ENCODE assay signal across 8 cellular contexts in the genomic region with DNA sequence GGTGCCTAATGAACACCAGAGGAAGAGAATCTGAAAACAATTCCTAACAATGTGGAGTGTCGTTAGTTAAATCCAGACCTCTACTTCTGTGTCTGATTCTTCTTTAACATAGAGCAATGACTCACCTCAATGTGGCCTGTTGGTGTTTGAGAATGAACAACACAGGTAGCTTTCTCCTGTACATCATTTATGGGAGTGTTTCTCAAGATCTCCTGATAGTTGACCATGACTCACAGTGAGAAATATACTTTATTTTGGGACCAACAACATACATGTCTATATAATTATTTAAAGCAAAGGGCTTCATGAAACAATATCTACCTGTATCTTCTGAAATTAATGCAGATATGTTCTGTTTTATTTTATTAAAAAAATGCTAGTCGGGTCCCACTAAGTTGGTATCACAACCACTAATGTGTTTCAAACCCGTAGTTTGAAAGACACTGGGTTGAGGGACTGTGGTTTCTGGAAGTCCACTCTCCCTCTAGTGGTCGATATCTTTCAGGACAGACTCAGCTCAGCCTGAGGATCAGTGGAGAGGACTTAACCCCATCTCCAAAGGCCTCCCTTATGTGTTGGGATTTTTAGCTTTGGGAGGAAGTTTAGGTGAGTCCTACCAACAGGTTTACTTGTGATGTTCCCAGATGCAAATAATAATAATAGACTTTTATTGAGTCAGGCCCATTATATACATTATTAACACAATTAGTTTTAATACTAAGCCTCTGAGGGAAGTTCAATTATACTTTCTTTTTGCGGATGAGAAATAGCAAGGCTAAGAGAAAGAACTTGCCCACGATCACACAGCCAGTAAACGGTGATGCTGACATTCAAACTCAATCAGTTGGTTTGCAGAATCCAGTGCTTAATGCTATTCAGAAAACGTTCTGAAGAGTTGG.
DNase-seq lines count a peak whose midpoint lies in the region; ATAC-seq, FAIRE-seq and TF ChIP-seq lines count a peak whose summit lies in the region.

No MANE protein-coding gene starts in this region.

- H3K79me2 ChIP-seq in keratinocyte (ENCODE audit: control insufficient read depth, insufficient read depth, low read length): no peaks in the 10 kb centered on the region

- ATAC-seq in GM18511 (IDR thresholded peaks at IDR 0.05; ENCODE audit: unreplicated experiment): peak; percentile 79
- ATAC-seq in HG03095 (IDR thresholded peaks at IDR 0.05; ENCODE audit: unreplicated experiment): peak; percentile 89

- H3K27ac ChIP-seq in keratinocyte (ENCODE audit: control insufficient read depth, insufficient read depth, low read length) (peak overlapping the region; percentile 7), stomach (peak overlapping the region; percentile 68 to 96 (median 93))

- H3K9ac ChIP-seq in keratinocyte (ENCODE audit: control insufficient read depth, extremely low read depth, insufficient read depth, low read length): no peak overlapping the region

- H3K4me1 ChIP-seq in keratinocyte (ENCODE audit: control insufficient read depth, extremely low read depth, insufficient read depth, low read length): peaks cover 24% of the 10 kb centered on the region
- peaks cover 32 to 80% (median 56%) of the 10 kb centered on the region in 4 donors for H3K4me1 ChIP-seq in stomach

- WGBS in stomach, 5 donors: 45 to 59% (median 49%) methylated on average over 8 of the region's 8 CpGs

- H2AFZ ChIP-seq in keratinocyte (ENCODE audit: control insufficient read depth, low read length): no peak overlapping the region

- H3K9me1 ChIP-seq in keratinocyte (ENCODE audit: control insufficient read depth, extremely low read depth, insufficient read depth, low read length): no peaks in the 10 kb centered on the region

- no peaks in the 10 kb centered on the region for H3K9me3 ChIP-seq in keratinocyte (ENCODE audit: control insufficient read depth, low read depth, low read length)
- no peaks in the 10 kb centered on the region for H3K9me3 ChIP-seq in stomach

- dilution Hi-C loops in keratinocyte (cut with MboI; ENCODE audit: extremely low pct_ligation_motif_present, low sequenced_read_pairs): no loop called here

- no peak for TF ChIP-seq POLR2A in stomach (IDR thresholded peaks at IDR 0.05)

- TF ChIP-seq EP300 in stomach (IDR thresholded peaks at IDR 0.05): no peak

- no peaks in the 10 kb centered on the region for H4K20me1 ChIP-seq in keratinocyte (ENCODE audit: control insufficient read depth, extremely low read depth, insufficient read depth, low read length)

- peak; percentile 7 for DNase-seq in COLO668 (lab: John Stamatoyannopoulos, UW; ENCODE audit: unreplicated experiment)
- DNase-seq in NCI-H82 treated with DMSO at 0.1 percent for 48 hours (lab: John Stamatoyannopoulos, UW; ENCODE audit: unreplicated experiment): peak; percentile 28
- peak; percentile 28 for DNase-seq in central memory CD4-positive, alpha-beta T cell
- DNase-seq in keratinocyte (ENCODE audit: low read depth, low spot score): no peak
- DNase-seq in stomach: peak; percentile 46
- DNase-seq in NK-92 treated with Interleukin-12 subunit alpha and Interleukin-12 subunit beta, amount 100 ng/mL, for 24 hours (lab: John Stamatoyannopoulos, UW): no peak

- H3K4me2 ChIP-seq in keratinocyte (ENCODE audit: control insufficient read depth, extremely low read depth, insufficient read depth, low read depth, low read length): no peak overlapping the region

- TF ChIP-seq CTCF in keratinocyte (optimal IDR thresholded peaks at IDR 0.05 in 1 of 3, IDR thresholded peaks at IDR 0.05 in 1 of 3, conservative IDR thresholded peaks at IDR 0.05 in 1 of 3; ENCODE audit: extremely low read depth in 1 of 3, insufficient read depth in 2 of 3, low read length in 3 of 3) (peak; percentile 55 to 67 (median 65)), stomach (IDR thresholded peaks at IDR 0.05) (peak in 5 of 7 experiments; percentile 68 to 89 (median 76))

- H3K27me3 ChIP-seq in keratinocyte (ENCODE audit: control insufficient read depth, extremely low read depth, insufficient read depth, low read length): no peaks in the 10 kb centered on the region
- no peaks in the 10 kb centered on the region for H3K27me3 ChIP-seq in stomach

- H3K36me3 ChIP-seq in keratinocyte (ENCODE audit: control insufficient read depth in 2 of 2, extremely low read depth in 1 of 2, insufficient read depth in 2 of 2, low read length in 2 of 2) (no peaks in the 10 kb centered on the region), stomach (no peaks in the 10 kb centered on the region)

- no peak overlapping the region for H3K4me3 ChIP-seq in keratinocyte (ENCODE audit: control insufficient read depth in 2 of 3, extremely low read depth in 1 of 3, insufficient read depth in 2 of 3, low read depth in 1 of 3, low read length in 3 of 3)
- no peak overlapping the region for H3K4me3 ChIP-seq in stomach

- intact Hi-C loops in stomach (cut with DNase I; ENCODE audit: low total_unique reads): no loop called here

- peak; percentile 53 for FAIRE-seq in keratinocyte (lab: Jason Lieb, UNC)

Comparison
In these comparisons a context has a peak if more than half of its experiments do, and no peak if none do; other contexts are left out.
1. DNase-seq: peak in COLO668 (single experiment), NCI-H82 treated with DMSO at 0.1 percent for 48 hours (single experiment), central memory CD4-positive, alpha-beta T cell (single experiment) and stomach (single experiment); none in keratinocyte (single experiment) and NK-92 treated with Interleukin-12 subunit alpha and Interleukin-12 subunit beta, amount 100 ng/mL, for 24 hours (single experiment).